ENCODE assay signal across 8 cellular contexts in the genomic region with DNA sequence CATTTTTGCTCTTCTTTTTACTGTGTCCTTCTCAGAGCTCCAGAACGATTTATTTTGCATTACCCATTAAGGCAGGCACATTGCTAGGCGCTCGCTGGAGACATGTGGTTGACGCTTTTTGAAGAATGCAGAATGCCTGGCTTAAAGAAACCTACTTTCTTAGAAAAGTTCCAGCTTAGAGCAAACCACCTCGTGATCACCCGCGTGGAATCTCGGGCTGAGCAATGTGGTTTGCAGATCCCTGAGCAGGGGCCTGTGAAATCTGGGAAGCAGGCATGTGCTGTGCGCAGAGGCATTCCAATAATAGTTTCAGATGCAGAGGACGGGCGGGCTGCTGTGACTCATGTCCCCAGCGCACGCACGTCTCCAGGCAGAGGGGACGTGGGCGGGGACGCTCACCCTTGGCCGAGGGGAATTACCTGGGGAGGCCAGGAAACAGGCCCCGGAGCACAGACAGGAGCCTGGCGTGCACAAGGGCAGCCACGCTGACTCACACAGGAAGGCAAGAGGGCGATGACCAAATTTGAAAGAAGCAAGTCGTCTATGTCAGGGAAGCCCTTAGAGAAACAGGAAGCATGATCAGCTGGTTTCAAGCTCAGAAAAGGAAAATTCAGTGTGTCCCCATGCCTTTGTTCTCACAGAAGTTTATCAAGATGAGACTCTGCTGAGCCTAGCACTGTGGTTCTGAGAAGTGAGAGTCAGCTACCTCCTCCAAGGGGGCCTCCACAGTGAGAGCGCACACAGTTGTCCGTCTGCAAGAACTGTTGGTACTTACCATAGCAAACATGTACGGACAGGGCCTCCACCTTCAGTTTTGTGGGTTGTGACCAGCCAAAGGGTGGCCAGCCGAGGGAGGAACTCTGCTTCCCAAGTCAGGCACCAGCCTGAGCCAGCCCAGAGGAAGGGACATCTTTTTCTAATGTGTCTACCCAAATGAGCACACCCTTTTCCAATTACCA.
A peak's percentile ranks its signal among the peaks of the same experiment; 100 is the strongest.
DNase-seq lines count a peak whose midpoint lies in the region; ATAC-seq and TF ChIP-seq lines count a peak whose summit lies in the region.

No MANE protein-coding gene starts in this region.

- no peaks in the 10 kb centered on the region for H3K9me3 Mint-ChIP-seq in T-helper 1 cell treated with Interleukin-12 subunit alpha and Interleukin-12 subunit beta and Interleukin-4 antibody, amounts not matched to agents 30 μg/mL and 1 μg/mL, for 36 hours

- H3K4me1 ChIP-seq in hepatocyte (ENCODE audit: insufficient read depth) (peaks cover 13% of the 10 kb centered on the region), skeletal muscle tissue (ENCODE audit: control insufficient read depth in 3 of 3, insufficient read depth in 3 of 3, low read length in 3 of 3) (peaks cover 13 to 17% (median 16%) of the 10 kb centered on the region in 3 donors)

- H3K27ac Mint-ChIP-seq in T-helper 1 cell treated with Interleukin-12 subunit alpha and Interleukin-12 subunit beta and Interleukin-4 antibody, amounts not matched to agents 30 μg/mL and 1 μg/mL, for 36 hours, result peak overlapping the region; percentile 64

- no peak overlapping the region for H2AFZ ChIP-seq in hepatocyte

- H3K9me2 ChIP-seq in hepatocyte (replicated peaks; ENCODE audit: insufficient read depth), result no peaks in the 10 kb centered on the region

- peaks cover 31% of the 10 kb centered on the region for H3K4me1 Mint-ChIP-seq in T-helper 1 cell treated with Interleukin-12 subunit alpha and Interleukin-12 subunit beta and Interleukin-4 antibody, amounts not matched to agents 30 μg/mL and 1 μg/mL, for 36 hours (ENCODE audit: low read depth)

- H4K20me1 ChIP-seq in hepatocyte (ENCODE audit: insufficient read depth, poor library complexity, severe bottlenecking), result no peaks in the 10 kb centered on the region

- CTCF ChIA-PET in AG04450 (lab: Charles Lee), result interaction anchor here (0.7 kb wide), 1 partner anchor 148 kb away, joined by 3 read pairs; no protein-coding TSS in a partner anchor

- peak overlapping the region; percentile 91 for H3K27ac ChIP-seq in AG04450 (ENCODE audit: low read depth, low read length)
- H3K27ac ChIP-seq in hepatocyte, result peak overlapping the region; percentile 93
- peak overlapping the region; percentile 77 for H3K27ac ChIP-seq in skeletal muscle tissue (ENCODE audit: low read depth, low read length)

- no peak overlapping the region for H3K4me2 ChIP-seq in hepatocyte

- DNase-seq in AG04450 (ENCODE audit: low read depth, low spot score), result peak; percentile 81
- peak; percentile 95 for DNase-seq in amniotic stem cell (lab: John Stamatoyannopoulos, UW)
- peak; percentile 95 for DNase-seq in hepatocyte (ENCODE audit: low spot score)
- no peak for DNase-seq in DMS 273 (lab: John Stamatoyannopoulos, UW; ENCODE audit: unreplicated experiment)

- TF ChIP-seq CTCF in AG04450 (IDR thresholded peaks at IDR 0.05; ENCODE audit: low read depth, low read length) (no peak), hepatocyte (IDR thresholded peaks at IDR 0.05; ENCODE audit: poor library complexity) (no peak)

- H3K27me3 ChIP-seq in AG04450 (ENCODE audit: control insufficient read depth, insufficient read depth, low read length) (no peaks in the 10 kb centered on the region), hepatocyte (no peaks in the 10 kb centered on the region), skeletal muscle tissue (ENCODE audit: control insufficient read depth in 3 of 3, insufficient read depth in 3 of 3, low read length in 3 of 3) (no peaks in the 10 kb centered on the region)

- POLR2A ChIA-PET in AG04450 (lab: Yijun Ruan, JAX), result interaction anchor here (0.6 kb wide), 1 partner anchor 245 kb away, joined by 3 read pairs; no protein-coding TSS in a partner anchor

- ATAC-seq in GM19328 (IDR thresholded peaks at IDR 0.05; ENCODE audit: unreplicated experiment) (peak; percentile 98), HG03439 (IDR thresholded peaks at IDR 0.05; ENCODE audit: unreplicated experiment) (peak; percentile 96)

- H3K4me3 ChIP-seq in AG04450 (ENCODE audit: low read depth, low read length) (no peak overlapping the region), hepatocyte (no peak overlapping the region), skeletal muscle tissue (ENCODE audit: low read length in 3 of 3) (peak overlapping the region; percentile 0 to 13 (median 2))

- no peaks in the 10 kb centered on the region for H3K79me2 ChIP-seq in hepatocyte

- H3K36me3 ChIP-seq in hepatocyte (replicated peaks; ENCODE audit: insufficient read depth, low read depth), result no peaks in the 10 kb centered on the region
- H3K36me3 ChIP-seq in skeletal muscle tissue (ENCODE audit: control insufficient read depth in 3 of 3, insufficient read depth in 3 of 3, low read length in 3 of 3), result no peaks in the 10 kb centered on the region

- 36% methylated on average over 27 of the region's 27 CpGs for WGBS in hepatocyte (ENCODE audit: low lambda C conversion rate, missing lambda C conversion rate)

- peaks cover 2% of the 10 kb centered on the region; the same call in 1 of the 2 replicates for H3K9me3 ChIP-seq in AG04450 (ENCODE audit: control insufficient read depth, insufficient read depth, low read length)
- no peaks in the 10 kb centered on the region for H3K9me3 ChIP-seq in hepatocyte (ENCODE audit: low read depth)
- H3K9me3 ChIP-seq in skeletal muscle tissue (ENCODE audit: control insufficient read depth in 3 of 3, low read length in 3 of 3), result no peaks in the 10 kb centered on the region

- H3K4me3 Mint-ChIP-seq in T-helper 1 cell treated with Interleukin-12 subunit alpha and Interleukin-12 subunit beta and Interleukin-4 antibody, amounts not matched to agents 30 μg/mL and 1 μg/mL, for 36 hours, result peak overlapping the region; percentile 27

- H3K27me3 Mint-ChIP-seq in T-helper 1 cell treated with Interleukin-12 subunit alpha and Interleukin-12 subunit beta and Interleukin-4 antibody, amounts not matched to agents 30 μg/mL and 1 μg/mL, for 36 hours (ENCODE audit: low read depth), result peaks cover 61% of the 10 kb centered on the region

- peaks cover 1% of the 10 kb centered on the region for H3K36me3 Mint-ChIP-seq in T-helper 1 cell treated with Interleukin-12 subunit alpha and Interleukin-12 subunit beta and Interleukin-4 antibody, amounts not matched to agents 30 μg/mL and 1 μg/mL, for 36 hours (ENCODE audit: low read depth)

- peak overlapping the region in 2 of 3 donors; percentile 50 to 65 for H3K9ac ChIP-seq in skeletal muscle tissue (ENCODE audit: low read depth in 1 of 3, low read length in 3 of 3)

Comparison
In these comparisons a context has a peak if more than half of its experiments do, and no peak if none do; other contexts are left out.
1. H3K4me3 ChIP-seq: peak in skeletal muscle tissue (3 of 3); none in AG04450 (single experiment) and hepatocyte (single experiment).
2. Peak in every context shown above with its lines, with median percentiles within 50 percentile points of each other: H3K27ac ChIP-seq.